Comparison of ENCODE assay signal across 1 cellular context in genomic region chr22:30241576-30242371, GRCh38.
TF ChIP-seq lines count a peak whose summit lies in the region.

No MANE protein-coding gene starts in this region.

TF ChIP-seq in H1, 55 proteins besides CTCF, POLR2A, EP300 and RAD21:
- TF ChIP-seq KDM1A (IDR thresholded peaks at IDR 0.05; ENCODE audit: borderline replicate concordance, low read length): no peak
- TF ChIP-seq SIRT6 (IDR thresholded peaks at IDR 0.05; ENCODE audit: low read length): no peak
- no peak for TF ChIP-seq CEBPB (IDR thresholded peaks at IDR 0.05; ENCODE audit: low read depth, low read length)
- TF ChIP-seq SUZ12 (IDR thresholded peaks at IDR 0.05; ENCODE audit: low read length): no peak
- no peak for TF ChIP-seq JUN (IDR thresholded peaks at IDR 0.05; ENCODE audit: low read depth, low read length)
- no peak for TF ChIP-seq SP2 (IDR thresholded peaks at IDR 0.05; ENCODE audit: low read length)
